Comparison of ENCODE assay signal across 21 cellular contexts in the genomic region with DNA sequence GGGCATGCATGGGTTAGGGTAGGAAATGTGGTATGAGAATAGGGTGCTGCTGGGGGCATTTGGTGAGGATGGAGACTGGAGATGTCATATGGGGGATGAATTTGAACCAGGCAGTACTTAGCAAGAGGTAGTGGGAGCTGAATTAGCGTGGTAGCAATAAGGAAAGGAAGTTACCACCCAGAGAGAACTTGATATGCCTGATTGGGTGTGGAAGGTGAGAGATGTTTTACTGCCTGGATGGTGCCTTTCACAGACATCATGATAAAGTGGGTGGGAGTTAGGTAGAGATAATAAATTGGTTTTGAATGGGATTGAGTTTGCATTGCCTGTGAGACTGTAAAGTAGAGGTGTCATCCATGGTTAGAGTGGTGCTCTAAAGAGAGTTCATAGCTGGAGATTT. TPM values are rescaled to one million over a fixed set of nuclear protein-coding genes. Genes with fewer than 3 reads are reported as not detected.
DNase-seq lines count a peak whose midpoint lies in the region; ATAC-seq, FAIRE-seq and TF ChIP-seq lines count a peak whose summit lies in the region.
"Had no signal": no experiment of that assay in that cellular context is flagged by ENCODE, and none has a peak within 500 bp of the region (broad histone marks: within the 10 kb centered on the region; RNA-seq: fewer than 3 reads in every experiment).

No MANE protein-coding gene starts in this region.

- RAD21 ChIA-PET in HCT116 (lab: Charles Lee; ENCODE audit: low non-redundant PET in 1 of 2, low total read pairs in 2 of 2, uncharacterized antibody in 2 of 2, unreplicated experiment in 2 of 2) = no interaction called here

- TF ChIP-seq CTCF in cardiac muscle cell (IDR thresholded peaks at IDR 0.05; ENCODE audit: low read depth, low read length) = no peak
- TF ChIP-seq CTCF in HCT116 (IDR thresholded peaks at IDR 0.05 in 2 of 3, conservative IDR thresholded peaks at IDR 0.05 in 1 of 3; ENCODE audit: borderline replicate concordance in 1 of 3, insufficient read depth in 1 of 3, low read depth in 2 of 3, low read length in 2 of 3) = no peak
- no peak for TF ChIP-seq CTCF in progenitor cell of endocrine pancreas (IDR thresholded peaks at IDR 0.05; ENCODE audit: unreplicated experiment)

- H3K9me3 Mint-ChIP-seq in immature natural killer cell (no peaks in the 10 kb centered on the region), progenitor cell of endocrine pancreas (ENCODE audit: low read depth) (peaks cover 3% of the 10 kb centered on the region)

- H3K27ac ChIP-seq in cardiac muscle cell (peak overlapping the region; percentile 65), HCT116 (ENCODE audit: low read depth, low read length) (no peak overlapping the region), substantia nigra (ENCODE audit: low read depth, low read length, poor library complexity, severe bottlenecking) (no peak overlapping the region)

- H3K79me2 ChIP-seq in HCT116 (ENCODE audit: insufficient read depth, low read length) = no peaks in the 10 kb centered on the region; the same call in 1 of the 2 replicates

- H3K36me3 Mint-ChIP-seq in immature natural killer cell (peaks cover 23 to 40% (median 27%) of the 10 kb centered on the region in 3 donors), progenitor cell of endocrine pancreas (ENCODE audit: insufficient read depth) (peaks cover 43% of the 10 kb centered on the region)

- ATAC-seq in HCT116 = no peak

- no peak for TF ChIP-seq RAD21 in HCT116 (IDR thresholded peaks at IDR 0.05; ENCODE audit: low read depth)

- no peak overlapping the region for H3K4me3 ChIP-seq in cardiac muscle cell
- no peak overlapping the region for H3K4me3 ChIP-seq in HCT116 (replicated peaks in 1 of 2; ENCODE audit: low read depth in 1 of 2, low read length in 2 of 2)

- H4K20me1 ChIP-seq in HCT116 (ENCODE audit: insufficient read depth) = no peaks in the 10 kb centered on the region

- H3K27ac Mint-ChIP-seq in immature natural killer cell (peak overlapping the region in 4 of 6 donors; percentile 8 to 51 (median 32)), progenitor cell of endocrine pancreas (peak overlapping the region; percentile 2)
- H3K27ac Mint-ChIP-seq: CD4-positive, alpha-beta T cell had no signal

- intact Hi-C loops in cardiac septum (cut with DNase I) = no loop called here
- intact Hi-C loops in HCT116 (cut with micrococcal nuclease) = no loop called here

- H3K9ac ChIP-seq in HCT116 (ENCODE audit: low read length) = no peak overlapping the region

- POLR2A ChIA-PET in HCT116 (lab: Charles Lee) = no interaction called here

- no peaks in the 10 kb centered on the region for H3K9me3 ChIP-seq in cardiac muscle cell (ENCODE audit: low read depth)
- H3K9me3 ChIP-seq in HCT116 (ENCODE audit: control insufficient read depth in 1 of 2, insufficient read depth in 1 of 2, low read depth in 1 of 2, low read length in 2 of 2) = no peaks in the 10 kb centered on the region

- peaks cover 30% of the 10 kb centered on the region for H3K36me3 ChIP-seq in cardiac muscle cell
- H3K36me3 ChIP-seq in HCT116 (ENCODE audit: control insufficient read depth in 1 of 2, insufficient read depth in 2 of 2, low read length in 2 of 2) = no peaks in the 10 kb centered on the region; a peak in 1 of 4 replicates

- no peak overlapping the region for H3K4me2 ChIP-seq in HCT116 (ENCODE audit: low read length)

- no peaks in the 10 kb centered on the region for H3K4me1 ChIP-seq in cardiac muscle cell (ENCODE audit: low read depth)
- no peaks in the 10 kb centered on the region for H3K4me1 ChIP-seq in HCT116 (ENCODE audit: control insufficient read depth in 1 of 2, insufficient read depth in 2 of 2, low read length in 2 of 2)

- DNase-seq in cardiac muscle cell (ENCODE audit: low read depth in 1 of 2, low spot score in 1 of 2) (no peak), cardiac septum (ENCODE audit: low spot score) (no peak), HCT116 (ENCODE audit: low read depth, low spot score) (no peak), immature natural killer cell (no peak), progenitor cell of endocrine pancreas (ENCODE audit: low spot score, unreplicated experiment) (no peak), frontal cortex (ENCODE audit: low spot score in 2 of 2) (no peak), substantia nigra (lab: John Stamatoyannopoulos, UW) (no peak), superior temporal gyrus (ENCODE audit: extremely low spot score) (no peak)
- DNase-seq: CD4-positive, alpha-beta T cell; DMS53; EL; NCI-H1105 treated with DMSO at 0.1 percent for 48 hours; NCI-H1694; NCI-H2081 treated with DMSO at 0.1 percent for 48 hours; NCI-H510A treated with DMSO at 0.1 percent for 48 hours; NCI-H774; OCI-M1; Right ventricle myocardium superior had no signal

- CTCF ChIA-PET in HCT116 (lab: Charles Lee) = no interaction called here

- H3K27me3 Mint-ChIP-seq in immature natural killer cell (ENCODE audit: low read depth in 3 of 3) = no peaks in the 10 kb centered on the region
- no peaks in the 10 kb centered on the region for H3K27me3 Mint-ChIP-seq in progenitor cell of endocrine pancreas
- H3K27me3 Mint-ChIP-seq: CD4-positive, alpha-beta T cell had no signal

- H3K4me3 Mint-ChIP-seq in immature natural killer cell = peak overlapping the region in 2 of 5 donors; percentile 2 to 5
- no peak overlapping the region for H3K4me3 Mint-ChIP-seq in progenitor cell of endocrine pancreas (ENCODE audit: low read depth)
- H3K4me3 Mint-ChIP-seq: CD4-positive, alpha-beta T cell had no signal

- H3K27me3 ChIP-seq in cardiac muscle cell (no peaks in the 10 kb centered on the region), HCT116 (ENCODE audit: insufficient read depth, low read length) (no peaks in the 10 kb centered on the region)

- H3K4me1 Mint-ChIP-seq in immature natural killer cell (peaks cover 36 to 58% of the 10 kb centered on the region in 2 donors), progenitor cell of endocrine pancreas (ENCODE audit: low read depth) (peaks cover 14% of the 10 kb centered on the region)

- TF ChIP-seq POLR2A in HCT116 (IDR thresholded peaks at IDR 0.05; ENCODE audit: borderline replicate concordance, extremely low read depth, insufficient read depth, insufficient read length) = no peak

- FAIRE-seq in frontal cortex (lab: Jason Lieb, UNC) = no peak
- FAIRE-seq: GM12892, GM18507, H1 had no signal

- no peaks in the 10 kb centered on the region for H3K9me2 ChIP-seq in HCT116 (ENCODE audit: insufficient read depth)

- BruUV-seq in HCT116 (replicated peaks; lab: Mats Ljungman, UMichigan) = TSS peak; percentile 36

- no peak overlapping the region for H2AFZ ChIP-seq in HCT116 (ENCODE audit: low read depth, low read length, poor library complexity, severe bottlenecking)

TF ChIP-seq in HCT116, 20 proteins besides CTCF, POLR2A, EP300 and RAD21:
- TF ChIP-seq TCF7L2 (IDR thresholded peaks at IDR 0.05; ENCODE audit: borderline replicate concordance, extremely low read depth, insufficient read depth, insufficient read length) (no peak), YY1 (IDR thresholded peaks at IDR 0.05; ENCODE audit: extremely low read depth, insufficient replicate concordance, low read depth, low read length) (no peak), FOSL1 (IDR thresholded peaks at IDR 0.05; ENCODE audit: low read depth) (no peak), CEBPB (IDR thresholded peaks at IDR 0.05; ENCODE audit: low read depth) (no peak), ZNF274 (IDR thresholded peaks at IDR 0.05; ENCODE audit: low read depth, low read length) (no peak)
- TF ChIP-seq, protein P1, sequence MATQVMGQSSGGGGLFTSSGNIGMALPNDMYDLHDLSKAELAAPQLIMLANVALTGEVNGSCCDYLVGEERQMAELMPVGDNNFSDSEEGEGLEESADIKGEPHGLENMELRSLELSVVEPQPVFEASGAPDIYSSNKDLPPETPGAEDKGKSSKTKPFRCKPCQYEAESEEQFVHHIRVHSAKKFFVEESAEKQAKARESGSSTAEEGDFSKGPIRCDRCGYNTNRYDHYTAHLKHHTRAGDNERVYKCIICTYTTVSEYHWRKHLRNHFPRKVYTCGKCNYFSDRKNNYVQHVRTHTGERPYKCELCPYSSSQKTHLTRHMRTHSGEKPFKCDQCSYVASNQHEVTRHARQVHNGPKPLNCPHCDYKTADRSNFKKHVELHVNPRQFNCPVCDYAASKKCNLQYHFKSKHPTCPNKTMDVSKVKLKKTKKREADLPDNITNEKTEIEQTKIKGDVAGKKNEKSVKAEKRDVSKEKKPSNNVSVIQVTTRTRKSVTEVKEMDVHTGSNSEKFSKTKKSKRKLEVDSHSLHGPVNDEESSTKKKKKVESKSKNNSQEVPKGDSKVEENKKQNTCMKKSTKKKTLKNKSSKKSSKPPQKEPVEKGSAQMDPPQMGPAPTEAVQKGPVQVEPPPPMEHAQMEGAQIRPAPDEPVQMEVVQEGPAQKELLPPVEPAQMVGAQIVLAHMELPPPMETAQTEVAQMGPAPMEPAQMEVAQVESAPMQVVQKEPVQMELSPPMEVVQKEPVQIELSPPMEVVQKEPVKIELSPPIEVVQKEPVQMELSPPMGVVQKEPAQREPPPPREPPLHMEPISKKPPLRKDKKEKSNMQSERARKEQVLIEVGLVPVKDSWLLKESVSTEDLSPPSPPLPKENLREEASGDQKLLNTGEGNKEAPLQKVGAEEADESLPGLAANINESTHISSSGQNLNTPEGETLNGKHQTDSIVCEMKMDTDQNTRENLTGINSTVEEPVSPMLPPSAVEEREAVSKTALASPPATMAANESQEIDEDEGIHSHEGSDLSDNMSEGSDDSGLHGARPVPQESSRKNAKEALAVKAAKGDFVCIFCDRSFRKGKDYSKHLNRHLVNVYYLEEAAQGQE (IDR thresholded peaks at IDR 0.05; ENCODE audit: low read depth) = no peak

RNA-seq across cellular contexts. Expression of a gene that starts 46.7 kb away (rescaled TPM):
- total RNA-seq in cardiac muscle cell (79.5 and 99.2 TPM in 2 replicates), cardiac septum (18.8 TPM), HCT116 (2021; ENCODE audit: unreplicated experiment) (12.8 TPM), progenitor cell of endocrine pancreas (112 and 114 TPM in 2 replicates), frontal cortex (35.9 TPM)
- polyA plus RNA-seq in cardiac muscle cell (113 and 130 TPM in 2 replicates), immature natural killer cell (10 to 100 TPM in 1 of 3 donors, 1 to 10 TPM in 2; 4.2 to 11.4 (median 4.8) TPM)
- 5.7 and 8.3 TPM in 2 replicates for polyA plus RNA-seq in HCT116 (2012)
